ENCODE assay signal across 8 cellular contexts in the genomic region with DNA sequence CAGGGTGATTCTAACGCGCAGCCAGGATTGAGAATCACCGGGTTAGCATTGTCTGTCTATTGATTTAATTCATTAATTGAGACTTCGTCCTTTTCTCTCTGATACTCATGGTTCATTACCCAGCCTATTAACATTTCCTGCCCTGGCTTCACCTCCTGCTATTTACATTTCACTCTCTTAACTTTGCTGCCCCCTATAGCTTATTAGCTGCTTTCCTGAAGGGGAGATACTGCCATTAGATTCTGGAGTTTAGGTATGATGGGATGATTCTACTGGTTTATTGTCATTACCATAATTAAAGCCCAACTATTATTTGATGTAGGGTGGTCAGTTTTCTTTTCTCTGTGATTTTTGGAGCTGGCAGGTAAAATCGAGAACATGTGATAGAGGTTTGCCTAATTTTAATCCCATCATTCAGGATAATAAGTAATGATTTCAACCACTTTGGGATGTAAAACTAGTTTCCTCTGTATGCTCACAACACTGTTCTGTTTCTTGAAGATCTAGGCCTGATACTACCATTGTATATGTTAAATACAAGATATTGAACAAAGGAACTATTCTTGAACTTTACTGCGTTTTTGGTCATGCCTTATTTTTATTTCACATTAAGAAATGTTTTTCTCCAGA. TPM values are rescaled to one million over a fixed set of nuclear protein-coding genes. Genes with fewer than 3 reads are reported as not detected.
DNase-seq lines count a peak whose midpoint lies in the region; ATAC-seq, FAIRE-seq and TF ChIP-seq lines count a peak whose summit lies in the region.

No MANE protein-coding gene starts in this region.

- POLR2A ChIA-PET in CD8-positive, alpha-beta T cell (lab: Charles Lee) = interaction anchor here (0.8 to 1.5 kb wide), 3 partner anchors 220 to 236 kb away, joined by 3 to 6 read pairs (median 3); no protein-coding TSS in a partner anchor

- peak overlapping the region; percentile 38 for H3K4me3 Mint-ChIP-seq in CD8-positive, alpha-beta T cell

- peak; percentile 73 for ATAC-seq in CD8-positive, alpha-beta T cell
- peak; percentile 50 for ATAC-seq in GM19043 (IDR thresholded peaks at IDR 0.05; ENCODE audit: low read depth, unreplicated experiment)
- ATAC-seq in HG03457 (IDR thresholded peaks at IDR 0.05; ENCODE audit: unreplicated experiment) = peak; percentile 52
- peak; percentile 87 for ATAC-seq in upper lobe of right lung

- no peaks in the 10 kb centered on the region for H3K9me3 Mint-ChIP-seq in CD8-positive, alpha-beta T cell

- no peaks in the 10 kb centered on the region for H3K9me3 ChIP-seq in CD8-positive, alpha-beta T cell (ENCODE audit: low read length)
- H3K9me3 ChIP-seq in ascending aorta (no peaks in the 10 kb centered on the region), upper lobe of right lung (no peaks in the 10 kb centered on the region)

- peak overlapping the region; percentile 16 for H3K27ac Mint-ChIP-seq in CD8-positive, alpha-beta T cell

- FAIRE-seq in islet of Langerhans (lab: Jason Lieb, UNC) = peak; percentile 96

- no peak for DNase-seq in CD8-positive, alpha-beta T cell
- DNase-seq in NCI-H526 treated with DMSO at 0.1 percent for 48 hours (lab: John Stamatoyannopoulos, UW) (peak; percentile 43), ascending aorta (ENCODE audit: low spot score in 2 of 2) (no peak), upper lobe of right lung (no peak)
- no peak for DNase-seq in activated CD4-positive, alpha-beta T cell treated with anti-CD3 and anti-CD28 coated beads, Interleukin-2, amount 50 U/mL, for 4 hours

- no peak overlapping the region for H3K27ac ChIP-seq in CD8-positive, alpha-beta T cell (ENCODE audit: low read depth, low read length)
- peak overlapping the region in 1 of 2 donors; percentile 19 for H3K27ac ChIP-seq in ascending aorta
- H3K27ac ChIP-seq in upper lobe of right lung = no peak overlapping the region

- intact Hi-C loops in CD8-positive, alpha-beta T cell (cut with DNase I, micrococcal nuclease) = loop anchor here (1.0 to 5.0 kb wide), 7 partner anchors 36 to 611 kb away; no protein-coding TSS in a partner anchor
- intact Hi-C loops in ascending aorta (cut with DNase I) (loop anchor here (5.0 kb wide), 1 partner anchor 219 kb away; no protein-coding TSS in a partner anchor), upper lobe of right lung (cut with DNase I) (loop anchor here (10.0 kb wide), 1 partner anchor 217 kb away; no protein-coding TSS in a partner anchor)

- CTCF ChIA-PET in CD8-positive, alpha-beta T cell (lab: Charles Lee) = interaction anchor here (0.7 to 5.7 kb wide), 18 partner anchors 19 to 611 kb away, joined by 3 to 67 read pairs (median 4); partner anchors contain the start of gene DTL

- H3K4me1 Mint-ChIP-seq in CD8-positive, alpha-beta T cell (ENCODE audit: low read depth) = peaks cover 87% of the 10 kb centered on the region

- H3K27me3 ChIP-seq in CD8-positive, alpha-beta T cell (ENCODE audit: insufficient read depth, low read length) = no peaks in the 10 kb centered on the region
- H3K27me3 ChIP-seq in ascending aorta = no peaks in the 10 kb centered on the region
- H3K27me3 ChIP-seq in upper lobe of right lung = no peaks in the 10 kb centered on the region

- no peaks in the 10 kb centered on the region for H3K36me3 ChIP-seq in CD8-positive, alpha-beta T cell (ENCODE audit: insufficient read depth, low read length)
- H3K36me3 ChIP-seq in ascending aorta (no peaks in the 10 kb centered on the region), upper lobe of right lung (no peaks in the 10 kb centered on the region)

- no peak overlapping the region for H3K4me3 ChIP-seq in CD8-positive, alpha-beta T cell (ENCODE audit: low read depth, low read length)
- H3K4me3 ChIP-seq in ascending aorta = no peak overlapping the region
- H3K4me3 ChIP-seq in upper lobe of right lung = no peak overlapping the region

- no peaks in the 10 kb centered on the region for H3K27me3 Mint-ChIP-seq in CD8-positive, alpha-beta T cell (ENCODE audit: low read depth)

- TF ChIP-seq CTCF in CD8-positive, alpha-beta T cell (IDR thresholded peaks at IDR 0.05) = peak; percentile 73
- TF ChIP-seq CTCF in ascending aorta (IDR thresholded peaks at IDR 0.05) = peak; percentile 29 to 53 (median 40)
- peak; percentile 66 for TF ChIP-seq CTCF in upper lobe of right lung (IDR thresholded peaks at IDR 0.05)

- peaks cover 63% of the 10 kb centered on the region for H3K4me1 ChIP-seq in CD8-positive, alpha-beta T cell (ENCODE audit: insufficient read depth, low read length)
- H3K4me1 ChIP-seq in ascending aorta (peaks cover 7 to 48% of the 10 kb centered on the region in 2 donors), upper lobe of right lung (peaks cover 62% of the 10 kb centered on the region)

- H3K36me3 Mint-ChIP-seq in CD8-positive, alpha-beta T cell = peaks cover 12% of the 10 kb centered on the region

RNA-seq across cellular contexts. Expression of gene PPP2R5A, which starts 6.4 kb away (rescaled TPM):
- total RNA-seq in CD8-positive, alpha-beta T cell = 10 to 100 TPM; 57.8 to 60.5 TPM
- 64.7 TPM for total RNA-seq in ascending aorta
- 88.4 TPM for total RNA-seq in upper lobe of right lung
